8 cellular contexts compared by ENCODE assay signal in the genomic region with DNA sequence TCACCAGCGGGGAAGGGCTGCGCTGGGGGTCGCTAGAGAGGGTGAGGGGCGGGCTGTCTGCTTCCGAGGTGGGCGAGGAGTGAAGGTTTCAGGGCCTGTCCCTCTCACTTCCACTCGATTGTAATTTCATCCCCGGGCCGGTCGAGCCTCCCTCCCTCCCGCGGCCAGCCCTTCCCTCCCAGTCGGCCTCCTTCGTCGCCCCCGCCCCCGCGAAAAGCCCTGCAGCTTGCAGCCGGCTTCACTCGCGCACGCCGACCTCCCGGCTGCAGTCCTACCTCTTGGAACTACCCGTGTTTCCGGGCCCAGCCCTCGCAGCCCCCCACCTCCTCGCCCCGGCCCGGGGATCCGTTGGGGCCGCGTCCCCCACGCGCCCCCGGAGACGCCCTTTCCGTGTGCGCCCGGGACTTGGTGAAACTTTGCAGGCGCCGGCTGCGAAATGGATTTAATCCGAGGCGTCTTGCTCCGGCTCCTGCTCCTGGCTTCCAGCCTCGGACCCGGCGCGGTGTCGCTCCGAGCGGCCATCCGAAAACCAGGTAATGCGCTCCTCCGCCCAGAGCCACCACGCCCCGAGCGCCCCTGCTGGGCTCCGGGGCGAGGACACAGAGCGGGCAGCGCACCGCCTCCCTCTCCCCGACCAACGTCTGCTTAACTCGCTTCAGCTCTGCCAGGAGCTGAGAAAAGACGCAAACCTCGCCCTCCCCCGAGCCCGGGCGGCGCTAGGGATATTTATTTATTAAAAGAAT. TPM values are rescaled to one million over a fixed set of nuclear protein-coding genes. Genes with fewer than 3 reads are reported as not detected.
DNase-seq lines count a peak whose midpoint lies in the region; ATAC-seq and TF ChIP-seq lines count a peak whose summit lies in the region.

EGFLAM (plus strand) TSS at position 241 of the 743 bp plus-strand sequence; CDS start at position 437, 196 bp downstream.

- H3K36me3 ChIP-seq in cardiac muscle cell = no peaks in the 10 kb centered on the region

- peaks cover 57% of the 10 kb centered on the region for H3K27me3 ChIP-seq in cardiac muscle cell

- ATAC-seq in GM19467 (IDR thresholded peaks at IDR 0.05; ENCODE audit: unreplicated experiment) (no peak), GM21390 (IDR thresholded peaks at IDR 0.05; ENCODE audit: unreplicated experiment) (no peak), GM21423 (IDR thresholded peaks at IDR 0.05; ENCODE audit: unreplicated experiment) (no peak)

- H3K4me3 ChIP-seq in cardiac muscle cell (peak within 1 kb of the TSS; percentile 69), retinal pigment epithelial cell (ENCODE audit: low read length) (peak within 1 kb of the TSS; percentile 39)

- TF ChIP-seq CTCF in VCaP (conservative IDR thresholded peaks at IDR 0.05) (peak; percentile 82), cardiac muscle cell (IDR thresholded peaks at IDR 0.05; ENCODE audit: low read depth, low read length) (peak; percentile 23), retinal pigment epithelial cell (conservative IDR thresholded peaks at IDR 0.05; ENCODE audit: low read depth, low read length) (peak; percentile 29)

- H3K4me1 ChIP-seq in cardiac muscle cell (ENCODE audit: low read depth) = peaks cover 11% of the 10 kb centered on the region

- DNase-seq in stimulated activated CD4-positive, alpha-beta T cell treated with anti-CD3 and anti-CD28 coated beads, Interleukin-15, amount 100 ng/mL, for 24 hours = peak; percentile 36
- no peak for DNase-seq in stimulated activated CD4-positive, alpha-beta T cell treated with anti-CD3 and anti-CD28 coated beads, Interleukin-4, amount 100 ng/mL, for 24 hours
- peak; percentile 12 to 79 for DNase-seq in cardiac muscle cell (ENCODE audit: low read depth in 1 of 2, low spot score in 1 of 2)
- DNase-seq in retinal pigment epithelial cell (ENCODE audit: low read depth) = no peak

- H3K9me3 ChIP-seq in cardiac muscle cell (ENCODE audit: low read depth) = no peaks in the 10 kb centered on the region

- H3K27ac ChIP-seq in VCaP = peak within 1 kb of the TSS; percentile 46; the same call in 1 of the 2 replicates
- H3K27ac ChIP-seq in cardiac muscle cell = no peak within 1 kb of the TSS

RNA-seq across cellular contexts. Expression of gene EGFLAM, which starts in this region (rescaled TPM):
- total RNA-seq in cardiac muscle cell = 0.27 and 0.42 TPM in 2 replicates
- polyA plus RNA-seq in cardiac muscle cell = 0.06 and 0.82 TPM in 2 replicates

Comparison
In these comparisons a context has a peak if more than half of its experiments do, and no peak if none do; other contexts are left out.
1. Peak in DNase-seq and H3K4me3 ChIP-seq in cardiac muscle cell; RNA of the gene not detected or under 1 TPM.
2. CTCF ChIP-seq: peak in every context shown above with its lines; median percentile 82 in VCaP; 29 in retinal pigment epithelial cell; 23 in cardiac muscle cell.